In the genomic region with DNA sequence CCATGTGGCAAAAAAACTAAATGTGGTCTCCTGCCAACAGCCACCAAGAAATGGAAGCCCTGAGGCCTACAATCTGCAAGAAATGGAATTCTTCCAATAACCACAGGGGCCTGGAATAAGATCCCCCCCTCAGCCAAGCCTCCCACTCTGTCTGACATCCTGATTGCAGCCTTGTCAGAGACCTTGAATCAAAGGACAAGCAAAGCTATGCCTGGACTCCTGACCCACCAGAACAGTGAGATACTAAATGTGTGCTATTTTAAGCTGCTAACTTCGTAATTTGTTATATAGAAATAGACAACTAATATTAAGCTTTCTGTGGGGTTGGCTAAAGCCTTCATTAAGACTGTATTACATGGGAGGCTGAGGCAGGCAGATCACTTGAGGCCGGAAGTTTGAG, we compare ENCODE assay signal across 29 cellular contexts.
"Had no signal": no experiment of that assay in that cellular context is flagged by ENCODE, and none has a peak within 500 bp of the region (broad histone marks: within the 10 kb centered on the region; RNA-seq: fewer than 3 reads in every experiment).

No MANE protein-coding gene starts in this region.

- H3K4me3 ChIP-seq: neural progenitor cell, ovary, psoas muscle, right lobe of liver, sigmoid colon, suprapubic skin, testis, tibial artery, transverse colon, upper lobe of right lung, uterus had no signal

- H3K4me1 ChIP-seq: neural progenitor cell, parathyroid adenoma, psoas muscle, right lobe of liver, sigmoid colon, suprapubic skin, testis, tibial artery, transverse colon, upper lobe of right lung, uterus had no signal

- H3K79me2 ChIP-seq: parathyroid adenoma had no signal

- ATAC-seq: naive thymus-derived CD4-positive, alpha-beta T cell; natural killer cell; psoas muscle; right lobe of liver; stimulated activated memory B cell treated with anti-CD40 and anti-IgM and Interleukin-4, amounts not matched to agents 10 μg/mL and 1 μg/mL and 100 μg/mL, for 72 hours; stimulated activated naive CD8-positive, alpha-beta T cell treated with anti-CD3 and anti-CD28 coated beads, Interleukin-15, amount 100 ng/mL, for 72 hours; stimulated activated naive CD8-positive, alpha-beta T cell treated with anti-CD3 and anti-CD28 coated beads, Interleukin-15, Interleukin-2, amounts not matched to agents 100 U/mL and 50 U/mL, for 24 hours; upper lobe of right lung had no signal

- H3K36me3 Mint-ChIP-seq: natural killer cell; neural progenitor cell; stimulated activated memory B cell treated with anti-CD40 and anti-IgM and Interleukin-4, amounts not matched to agents 10 μg/mL and 1 μg/mL and 100 μg/mL, for 72 hours; type B pancreatic cell had no signal

- H3K4me2 ChIP-seq: neural progenitor cell had no signal

- H2AFZ ChIP-seq: neural progenitor cell, parathyroid adenoma had no signal

- H3K9me3 ChIP-seq: ovary, right lobe of liver, testis, transverse colon, upper lobe of right lung, uterus had no signal

- H3K9me3 Mint-ChIP-seq: nephron, neural progenitor cell had no signal

- DNase-seq: naive thymus-derived CD4-positive, alpha-beta T cell; natural killer cell; occipital lobe; ovary; posterior cingulate gyrus; psoas muscle; right lobe of liver; sigmoid colon; small intestine; stimulated activated CD4-positive, alpha-beta T cell treated with anti-CD3 and anti-CD28 coated beads, Interleukin-1b, Interleukin-23, amount 100 ng/mL, for 48 hours; stimulated activated CD4-positive, alpha-beta T cell treated with anti-CD3 and anti-CD28 coated beads, Interleukin-4, amount 100 ng/mL, for 1 hour; stimulated activated CD4-positive, alpha-beta T cell treated with anti-CD3 and anti-CD28 coated beads, Interleukin-4, amount 100 ng/mL, for 4 hours; stimulated activated CD8-positive, alpha-beta memory T cell treated with anti-CD3 and anti-CD28 coated beads, Interleukin-4, amount 100 ng/mL, for 48 hours; stimulated activated naive CD4-positive, alpha-beta T cell; stimulated activated naive CD8-positive, alpha-beta T cell treated with anti-CD3 and anti-CD28 coated beads, Interleukin-15, amount 100 ng/mL, for 72 hours; stimulated activated naive CD8-positive, alpha-beta T cell treated with anti-CD3 and anti-CD28 coated beads, Interleukin-15, Interleukin-2, amounts not matched to agents 100 U/mL and 50 U/mL, for 24 hours; substantia nigra; testis; tibial artery; transverse colon; upper lobe of right lung; uterus had no signal

- H3K4me1 Mint-ChIP-seq: naive thymus-derived CD4-positive, alpha-beta T cell; natural killer cell; nephron; neural progenitor cell; stimulated activated memory B cell treated with anti-CD40 and anti-IgM and Interleukin-4, amounts not matched to agents 10 μg/mL and 1 μg/mL and 100 μg/mL, for 72 hours; stimulated activated naive CD8-positive, alpha-beta T cell treated with anti-CD3 and anti-CD28 coated beads, Interleukin-15, amount 100 ng/mL, for 72 hours had no signal

- H3K27ac Mint-ChIP-seq: naive thymus-derived CD4-positive, alpha-beta T cell; natural killer cell; nephron; neural progenitor cell; progenitor cell of endocrine pancreas; stimulated activated memory B cell treated with anti-CD40 and anti-IgM and Interleukin-4, amounts not matched to agents 10 μg/mL and 1 μg/mL and 100 μg/mL, for 72 hours; stimulated activated naive CD8-positive, alpha-beta T cell treated with anti-CD3 and anti-CD28 coated beads, Interleukin-15, amount 100 ng/mL, for 72 hours; type B pancreatic cell had no signal

- H3K27ac ChIP-seq: neural progenitor cell, ovary, parathyroid adenoma, psoas muscle, right lobe of liver, sigmoid colon, suprapubic skin, testis, tibial artery, transverse colon, upper lobe of right lung, uterus had no signal

- H3K36me3 ChIP-seq: neural progenitor cell, ovary, right lobe of liver, sigmoid colon, suprapubic skin, tibial artery, transverse colon, upper lobe of right lung, uterus had no signal

- H3K27me3 Mint-ChIP-seq: progenitor cell of endocrine pancreas; stimulated activated memory B cell treated with anti-CD40 and anti-IgM and Interleukin-4, amounts not matched to agents 10 μg/mL and 1 μg/mL and 100 μg/mL, for 72 hours; stimulated activated naive CD8-positive, alpha-beta T cell treated with anti-CD3 and anti-CD28 coated beads, Interleukin-15, amount 100 ng/mL, for 72 hours had no signal

- H3K27me3 ChIP-seq: neural progenitor cell, ovary, right lobe of liver, sigmoid colon, testis, tibial artery, transverse colon, upper lobe of right lung, uterus had no signal

- H3K4me3 Mint-ChIP-seq: naive thymus-derived CD4-positive, alpha-beta T cell; natural killer cell; nephron; neural progenitor cell; stimulated activated memory B cell treated with anti-CD40 and anti-IgM and Interleukin-4, amounts not matched to agents 10 μg/mL and 1 μg/mL and 100 μg/mL, for 72 hours; stimulated activated naive CD8-positive, alpha-beta T cell treated with anti-CD3 and anti-CD28 coated beads, Interleukin-15, amount 100 ng/mL, for 72 hours; type B pancreatic cell had no signal
